Comparison of ENCODE assay signal across 1 cellular context in genomic region chr11:30326114-30326783, GRCh38.
TF ChIP-seq lines count a peak whose summit lies in the region.

No MANE protein-coding gene starts in this region.

TF ChIP-seq in HepG2, 621 proteins besides CTCF, POLR2A, EP300 and RAD21 (continued from another document):
- TF ChIP-seq CAMTA2 (CRISPR knock-in tag; IDR thresholded peaks at IDR 0.05; ENCODE audit: borderline replicate concordance) = no peak
- TF ChIP-seq DRAP1 (CRISPR knock-in tag; IDR thresholded peaks at IDR 0.05) = no peak
- no peak for TF ChIP-seq MNT (IDR thresholded peaks at IDR 0.05)
- no peak for TF ChIP-seq SUZ12 (IDR thresholded peaks at IDR 0.05; ENCODE audit: low read depth, low read length)
- no peak for TF ChIP-seq FOXM1 (CRISPR knock-in tag; IDR thresholded peaks at IDR 0.05)
- TF ChIP-seq ZNF550 (CRISPR knock-in tag; IDR thresholded peaks at IDR 0.05; ENCODE audit: borderline replicate concordance) = no peak
- TF ChIP-seq NFRKB (IDR thresholded peaks at IDR 0.05) = no peak
- TF ChIP-seq HNF4A (CRISPR knock-in tag; IDR thresholded peaks at IDR 0.05) = no peak
TF ChIP-seq in HepG2: peak in this region for 0.
